ENCODE assay signal across 1 cellular context in genomic region chr15:100209204-100209603, GRCh38.
TF ChIP-seq lines count a peak whose summit lies in the region.

No MANE protein-coding gene starts in this region.

TF ChIP-seq in liver, 16 proteins besides CTCF, POLR2A, EP300 and RAD21 (continued from another document):
- no peak for TF ChIP-seq ZBTB33 (IDR thresholded peaks at IDR 0.05)
- TF ChIP-seq RXRA (IDR thresholded peaks at IDR 0.05) = peak; percentile 73 to 89
- TF ChIP-seq GABPA (IDR thresholded peaks at IDR 0.05 in 1 of 2, conservative IDR thresholded peaks at IDR 0.05 in 1 of 2) = no peak
- TF ChIP-seq FOXA1 (IDR thresholded peaks at IDR 0.05) = peak; percentile 55
- TF ChIP-seq MAX (IDR thresholded peaks at IDR 0.05) = no peak
- TF ChIP-seq FOXA2 (IDR thresholded peaks at IDR 0.05) = peak; percentile 78
- TF ChIP-seq HNF4G (IDR thresholded peaks at IDR 0.05) = no peak
- TF ChIP-seq TAF1 (conservative IDR thresholded peaks at IDR 0.05) = no peak
- TF ChIP-seq HNF4A (conservative IDR thresholded peaks at IDR 0.05) = peak; percentile 72 to 83
- TF ChIP-seq SP1 (IDR thresholded peaks at IDR 0.05) = peak; percentile 27
- TF ChIP-seq ATF3 (IDR thresholded peaks at IDR 0.05) = no peak
- peak in 1 of 2 donors; percentile 33 for TF ChIP-seq JUND (IDR thresholded peaks at IDR 0.05)
